In genomic region chr13:66994498-66995365, GRCh38 we compare ENCODE assay signal across 8 cellular contexts.
DNase-seq lines count a peak whose midpoint lies in the region; ATAC-seq and TF ChIP-seq lines count a peak whose summit lies in the region.

No MANE protein-coding gene starts in this region.

- peak in 13 of 56 donors; percentile 1 to 39 (median 14) for TF ChIP-seq CTCF in dorsolateral prefrontal cortex (IDR thresholded peaks at IDR 0.05 in 54 of 56, conservative IDR thresholded peaks at IDR 0.05 in 2 of 56; ENCODE audit: low read depth in 1 of 56, partially characterized antibody in 56 of 56)
- peak in 2 of 11 experiments; percentile 1 to 3 for TF ChIP-seq CTCF in spleen (IDR thresholded peaks at IDR 0.05 in 8 of 11, conservative IDR thresholded peaks at IDR 0.05 in 3 of 11)

- H3K27ac ChIP-seq in dorsolateral prefrontal cortex (peak overlapping the region in 58 of 59 donors; percentile 47 to 94 (median 86)), spleen (peak overlapping the region in 5 of 8 donors; percentile 11 to 72 (median 61))

- H3K36me3 ChIP-seq in spleen (no peaks in the 10 kb centered on the region), H7 (replicated peaks; ENCODE audit: control insufficient read depth, insufficient read depth, low read length) (no peaks in the 10 kb centered on the region)

- H3K27me3 ChIP-seq in dorsolateral prefrontal cortex, result no peaks in the 10 kb centered on the region
- H3K27me3 ChIP-seq in spleen (replicated peaks in 1 of 7), result no peaks in the 10 kb centered on the region
- H3K27me3 ChIP-seq in H7 (ENCODE audit: control insufficient read depth, insufficient read depth, low read length), result no peaks in the 10 kb centered on the region

- intact Hi-C loops in dorsolateral prefrontal cortex (cut with DNase I) (loop anchor here (5.0 to 10.0 kb wide), 5 partner anchors 70 to 300 kb away; no protein-coding TSS in a partner anchor), spleen (cut with DNase I; ENCODE audit: low total_unique reads) (no loop called here)

- ATAC-seq in GM19452 (IDR thresholded peaks at IDR 0.05; ENCODE audit: unreplicated experiment) (peak; percentile 55), HG03139 (IDR thresholded peaks at IDR 0.05; ENCODE audit: unreplicated experiment) (peak; percentile 40)

- no peak for TF ChIP-seq POLR2A in spleen (IDR thresholded peaks at IDR 0.05)

- DNase-seq in dorsolateral prefrontal cortex (no peak), spleen (peak; percentile 50), T-helper 1 cell (no peak), H7 (no peak), NCI-H226 (no peak), AG08395 (ENCODE audit: low spot score) (no peak)

- H3K4me1 ChIP-seq in spleen, result peaks cover 0 to 30% (median 2%) of the 10 kb centered on the region in 6 donors

- 42 to 54% (median 48%) methylated on average over 13 of the region's 13 CpGs for WGBS in spleen, 5 donors

- H3K9me3 ChIP-seq in spleen, result no peaks in the 10 kb centered on the region

- H3K4me3 ChIP-seq in dorsolateral prefrontal cortex (peak overlapping the region; percentile 12 to 70 (median 50)), spleen (peak overlapping the region in 2 of 8 donors; percentile 1 to 30), H7 (ENCODE audit: insufficient read depth, low read depth, low read length) (no peak overlapping the region)
